21 cellular contexts compared by ENCODE assay signal in genomic region chr7:319267-319661, GRCh38. TPM values are rescaled to one million over a fixed set of nuclear protein-coding genes. Genes with fewer than 3 reads are reported as not detected.
DNase-seq lines count a peak whose midpoint lies in the region; ATAC-seq, FAIRE-seq and TF ChIP-seq lines count a peak whose summit lies in the region.
"Had no signal": no experiment of that assay in that cellular context is flagged by ENCODE, and none has a peak within 500 bp of the region (broad histone marks: within the 10 kb centered on the region; RNA-seq: fewer than 3 reads in every experiment).

No MANE protein-coding gene starts in this region.

- no peak for TF ChIP-seq CTCF in natural killer cell (IDR thresholded peaks at IDR 0.05)
- no peak for TF ChIP-seq CTCF in kidney (IDR thresholded peaks at IDR 0.05; ENCODE audit: borderline replicate concordance, extremely low read depth, insufficient read depth)
- TF ChIP-seq CTCF in osteoblast (IDR thresholded peaks at IDR 0.05; ENCODE audit: extremely low read depth, low read depth, low read length), result no peak
- no peak for TF ChIP-seq CTCF in transverse colon (IDR thresholded peaks at IDR 0.05)

- H3K27ac Mint-ChIP-seq in natural killer cell treated with Interleukin-12 subunit alpha and Interleukin-12 subunit beta and Interleukin-15 and Interleukin-18, amount 100 ng/mL, for 72 hours, result no peak overlapping the region
- no peak overlapping the region for H3K27ac Mint-ChIP-seq in natural killer cell

- H3K4me1 ChIP-seq in kidney (ENCODE audit: control insufficient read depth in 1 of 2, insufficient read depth in 1 of 2, low read depth in 1 of 2, low read length in 2 of 2), result peaks cover 6 to 9% of the 10 kb centered on the region in 2 donors
- H3K4me1 ChIP-seq in osteoblast (ENCODE audit: insufficient read depth, low read length), result no peaks in the 10 kb centered on the region
- peaks cover 11 to 61% (median 43%) of the 10 kb centered on the region in 4 donors for H3K4me1 ChIP-seq in transverse colon
- H3K4me1 ChIP-seq: A549 had no signal

- no peak for FAIRE-seq in kidney (lab: Jason Lieb, UNC)
- FAIRE-seq in GM12891 (lab: Jason Lieb, UNC), result no peak
- FAIRE-seq: A549, GM12878, H1 had no signal

- no peaks in the 10 kb centered on the region for H3K4me1 Mint-ChIP-seq in natural killer cell treated with Interleukin-12 subunit alpha and Interleukin-12 subunit beta and Interleukin-15 and Interleukin-18, amount 100 ng/mL, for 72 hours (ENCODE audit: low read depth in 2 of 2)
- H3K4me1 Mint-ChIP-seq in natural killer cell, result no peaks in the 10 kb centered on the region

- H3K9me3 Mint-ChIP-seq in natural killer cell treated with Interleukin-12 subunit alpha and Interleukin-12 subunit beta and Interleukin-15 and Interleukin-18, amount 100 ng/mL, for 72 hours, result no peaks in the 10 kb centered on the region
- H3K9me3 Mint-ChIP-seq in natural killer cell, result no peaks in the 10 kb centered on the region

- H3K4me3 Mint-ChIP-seq in natural killer cell treated with Interleukin-12 subunit alpha and Interleukin-12 subunit beta and Interleukin-15 and Interleukin-18, amount 100 ng/mL, for 72 hours, result no peak overlapping the region
- no peak overlapping the region for H3K4me3 Mint-ChIP-seq in natural killer cell

- H3K9me3 ChIP-seq in kidney (ENCODE audit: control insufficient read depth in 1 of 2, low read length in 2 of 2), result peaks cover 0 to 2% of the 10 kb centered on the region in 2 donors
- H3K9me3 ChIP-seq in osteoblast (ENCODE audit: low read depth, low read length), result peaks cover 2% of the 10 kb centered on the region
- no peaks in the 10 kb centered on the region for H3K9me3 ChIP-seq in transverse colon
- H3K9me3 ChIP-seq: BLaER1 treated with 17β-estradiol and CSF1 and Interleukin-3, amounts not matched to agents 10 nM and 100 nM had no signal

- peaks cover 33 to 43% of the 10 kb centered on the region in 2 donors for H3K27me3 Mint-ChIP-seq in natural killer cell treated with Interleukin-12 subunit alpha and Interleukin-12 subunit beta and Interleukin-15 and Interleukin-18, amount 100 ng/mL, for 72 hours
- H3K27me3 Mint-ChIP-seq in natural killer cell (ENCODE audit: low read depth in 2 of 2), result peaks cover 22 to 50% of the 10 kb centered on the region in 2 donors

- WGBS in transverse colon (ENCODE audit: low coverage in 1 of 2), 2 donors, result 29 to 49% methylated on average over 6 to 8 of the region's 8 CpGs

- no peaks in the 10 kb centered on the region for H3K36me3 Mint-ChIP-seq in natural killer cell treated with Interleukin-12 subunit alpha and Interleukin-12 subunit beta and Interleukin-15 and Interleukin-18, amount 100 ng/mL, for 72 hours
- no peaks in the 10 kb centered on the region for H3K36me3 Mint-ChIP-seq in natural killer cell

- in situ Hi-C loops in transverse colon (cut with MboI; ENCODE audit: low pct_ligation_motif_present in 1 of 4, low pct_unique_long_range_greater_than_20kb in 1 of 4, low sequenced_read_pairs in 3 of 4), result no loop called here

- H2AFZ ChIP-seq in osteoblast (ENCODE audit: low read length), result no peak overlapping the region

- no peaks in the 10 kb centered on the region for H4K20me1 ChIP-seq in osteoblast (ENCODE audit: insufficient read depth, low read length)
- H4K20me1 ChIP-seq: BLaER1 treated with 17β-estradiol and CSF1 and Interleukin-3, amounts not matched to agents 10 nM and 100 nM had no signal

- TF ChIP-seq POLR2A in transverse colon (IDR thresholded peaks at IDR 0.05) (no peak), GM12891 (IDR thresholded peaks at IDR 0.05; ENCODE audit: low read depth, low read length) (no peak)

- H3K4me3 ChIP-seq in kidney (ENCODE audit: low read length in 2 of 2) (no peak overlapping the region), osteoblast (ENCODE audit: insufficient read depth, low read length) (no peak overlapping the region), transverse colon (no peak overlapping the region)
- H3K4me3 ChIP-seq: A549; BLaER1 treated with 17β-estradiol and CSF1 and Interleukin-3, amounts not matched to agents 10 nM and 100 nM; GM12878 had no signal

- H3K4me2 ChIP-seq in osteoblast (ENCODE audit: insufficient read depth, low read length), result no peak overlapping the region
- H3K4me2 ChIP-seq: A549; BLaER1 treated with 17β-estradiol and CSF1 and Interleukin-3, amounts not matched to agents 10 nM and 100 nM had no signal

- ATAC-seq in natural killer cell treated with Interleukin-12 subunit alpha and Interleukin-12 subunit beta and Interleukin-15 and Interleukin-18, amount 100 ng/mL, for 72 hours, result no peak
- ATAC-seq in natural killer cell, result no peak
- ATAC-seq: A549, GM12878 had no signal

- no peak overlapping the region for H3K9ac ChIP-seq in kidney (ENCODE audit: low read length in 2 of 2)
- H3K9ac ChIP-seq: BLaER1 treated with 17β-estradiol and CSF1 and Interleukin-3, amounts not matched to agents 10 nM and 100 nM had no signal

- peak; percentile 48 for DNase-seq in natural killer cell treated with Interleukin-12 subunit alpha and Interleukin-12 subunit beta and Interleukin-15 and Interleukin-18, amount 100 ng/mL, for 72 hours (ENCODE audit: low spot score)
- DNase-seq in natural killer cell, result no peak
- DNase-seq in kidney, result peak; percentile 46
- DNase-seq in osteoblast (ENCODE audit: insufficient read length, low spot score, missing footprints), result peak; percentile 37
- DNase-seq in transverse colon, result no peak
- DNase-seq in SIG-M5 (lab: John Stamatoyannopoulos, UW), result no peak
- DNase-seq in GM12891 (ENCODE audit: insufficient read length, low spot score), result no peak
- no peak for DNase-seq in activated CD4-positive, alpha-beta T cell treated with anti-CD3 and anti-CD28 coated beads, Interleukin-2, amount 50 U/mL, for 1 hour
- DNase-seq: DMS 273 treated with DMSO at 0.1 percent for 48 hours, GDM1, KG1, NCI-H1417 treated with DMSO at 0.1 percent for 48 hours, NCI-H1930, NCI-H748 treated with DMSO at 0.1 percent for 48 hours, OCI-M1 had no signal

- no peak for TF ChIP-seq EP300 in transverse colon (IDR thresholded peaks at IDR 0.05; ENCODE audit: low read depth)

- H3K36me3 ChIP-seq in kidney (ENCODE audit: control insufficient read depth in 1 of 2, insufficient read depth in 2 of 2, low read length in 2 of 2) (no peaks in the 10 kb centered on the region), osteoblast (ENCODE audit: insufficient read depth, low read length) (no peaks in the 10 kb centered on the region), transverse colon (no peaks in the 10 kb centered on the region)
- H3K36me3 ChIP-seq: BLaER1 treated with 17β-estradiol and CSF1 and Interleukin-3, amounts not matched to agents 10 nM and 100 nM had no signal

- intact Hi-C loops in natural killer cell (cut with micrococcal nuclease) (no loop called here), kidney (cut with DNase I) (no loop called here), transverse colon (cut with DNase I; ENCODE audit: low total_unique reads) (no loop called here)

- H3K27ac ChIP-seq in kidney (ENCODE audit: low read depth in 2 of 2, low read length in 2 of 2) (no peak overlapping the region), osteoblast (ENCODE audit: low read depth, low read length) (no peak overlapping the region), transverse colon (peak overlapping the region; percentile 83 to 89 (median 88))
- H3K27ac ChIP-seq: A549; BLaER1 treated with 17β-estradiol and CSF1 and Interleukin-3, amounts not matched to agents 10 nM and 100 nM had no signal

- H3K27me3 ChIP-seq in osteoblast (ENCODE audit: insufficient read depth, low read length) (peaks cover 70% of the 10 kb centered on the region), transverse colon (peaks cover 3% of the 10 kb centered on the region)
- H3K27me3 ChIP-seq: BLaER1 treated with 17β-estradiol and CSF1 and Interleukin-3, amounts not matched to agents 10 nM and 100 nM had no signal

- no peaks in the 10 kb centered on the region for H3K79me2 ChIP-seq in osteoblast (ENCODE audit: insufficient read depth, low read length)

TF ChIP-seq in GM12891, 5 proteins besides CTCF, POLR2A, EP300 and RAD21:
- no peak for TF ChIP-seq SPI1 (IDR thresholded peaks at IDR 0.05; ENCODE audit: low read depth, low read length)
- TF ChIP-seq POU2F2 (IDR thresholded peaks at IDR 0.05; ENCODE audit: low read depth, low read length), result no peak

RNA-seq across cellular contexts. Expression of gene FOXL3, which starts 29.3 kb away (rescaled TPM):
- not detected for total RNA-seq in natural killer cell treated with Interleukin-12 subunit alpha and Interleukin-12 subunit beta and Interleukin-15 and Interleukin-18, amount 100 ng/mL, for 72 hours
- not detected for total RNA-seq in natural killer cell
- not detected for total RNA-seq in kidney
- polyA plus RNA-seq in kidney (ENCODE audit: insufficient read depth, low read depth, low replicate concordance), result not detected
- total RNA-seq in osteoblast, result not detected in 2 replicates
- not detected for total RNA-seq in transverse colon
- not detected for polyA plus RNA-seq in GM12891 (2012; ENCODE audit: low read depth, missing spikeins)
- total RNA-seq: GM12878, H1, NCI-H460, RPMI7951 had no signal
- polyA plus RNA-seq: A549, GM12878, H1 had no signal

Comparison
In these comparisons a context has a peak if more than half of its experiments do, and no peak if none do; other contexts are left out.
1. DNase-seq: peak in natural killer cell treated with Interleukin-12 subunit alpha and Interleukin-12 subunit beta and Interleukin-15 and Interleukin-18, amount 100 ng/mL, for 72 hours (single experiment), kidney (single experiment) and osteoblast (single experiment); none in natural killer cell (single experiment), transverse colon (single experiment), SIG-M5 (single experiment), GM12891 (single experiment) and activated CD4-positive, alpha-beta T cell treated with anti-CD3 and anti-CD28 coated beads, Interleukin-2, amount 50 U/mL, for 1 hour (single experiment).
2. H3K27ac ChIP-seq: peak in transverse colon (4 of 4); none in kidney (0 of 2) and osteoblast (single experiment).